ENCODE assay signal across 8 cellular contexts in the genomic region with DNA sequence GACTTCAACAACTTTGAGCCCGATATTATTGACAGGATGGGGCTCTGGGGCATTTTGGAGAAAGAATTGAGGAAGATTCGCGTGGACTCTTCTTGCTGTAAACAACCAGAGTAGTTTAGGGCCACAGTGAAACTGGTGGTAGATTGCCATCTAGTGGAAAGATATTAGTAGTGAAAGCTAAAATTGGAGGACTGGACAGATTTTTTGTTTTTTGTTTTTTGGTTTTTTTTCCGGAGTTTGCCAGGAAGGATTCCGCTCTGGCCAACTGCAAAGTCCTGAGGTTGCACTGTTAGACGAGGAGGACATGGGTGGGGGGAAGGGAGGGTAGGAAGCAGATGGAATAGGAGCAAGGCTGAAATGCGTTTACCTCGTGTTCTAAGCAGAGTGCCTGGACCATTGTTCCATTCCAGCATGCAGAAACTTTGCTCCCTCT. TPM values are rescaled to one million over a fixed set of nuclear protein-coding genes. Genes with fewer than 3 reads are reported as not detected.
DNase-seq lines count a peak whose midpoint lies in the region; ATAC-seq lines count a peak whose summit lies in the region.

No MANE protein-coding gene starts in this region.

- H3K27ac ChIP-seq in HUES64 (ENCODE audit: low read depth, low read length): no peak overlapping the region
- H3K27ac ChIP-seq in mesendoderm (ENCODE audit: low read depth, low read length): no peak overlapping the region

- H3K4me2 ChIP-seq in mesendoderm (ENCODE audit: low read length): no peak overlapping the region

- H3K4ac ChIP-seq in mesendoderm (ENCODE audit: low read depth, low read length): no peak overlapping the region

- H3K79me1 ChIP-seq in mesendoderm (ENCODE audit: low read length): no peaks in the 10 kb centered on the region

- no peak overlapping the region for H3K23ac ChIP-seq in mesendoderm (ENCODE audit: low read length)

- no peak overlapping the region for H2AK5ac ChIP-seq in mesendoderm (ENCODE audit: low read length)

- WGBS in HUES64: 36% methylated on average over 8 of the region's 8 CpGs
- no CpG with 5 or more reads among the region's 8 CpGs for WGBS in mesendoderm (ENCODE audit: extremely low coverage, insufficient coverage, low lambda C conversion rate)

- no peak for DNase-seq in activated CD4-positive, CD25-positive, alpha-beta regulatory T cell (lab: John Stamatoyannopoulos, UW)
- DNase-seq in SK-MEL-5 (ENCODE audit: low read depth, low spot score): peak; percentile 81
- peak; percentile 62 for DNase-seq in mesendoderm
- DNase-seq in NK-92 treated with Interleukin-12 subunit alpha and Interleukin-12 subunit beta, amount 100 ng/mL, for 24 hours (lab: John Stamatoyannopoulos, UW): no peak

- no peak overlapping the region for H3K18ac ChIP-seq in mesendoderm (ENCODE audit: low read length)

- in situ Hi-C loops in SK-MEL-5 (cut with HindIII; ENCODE audit: low pct_unique_long_range_greater_than_20kb, low sequenced_read_pairs): no loop called here

- H3K79me2 ChIP-seq in mesendoderm (ENCODE audit: control insufficient read depth, insufficient read depth, low read length): no peaks in the 10 kb centered on the region

- H3K9ac ChIP-seq in HUES64 (ENCODE audit: low read depth, low read length): peak overlapping the region; percentile 27; the same call in 1 of the 2 replicates
- peak overlapping the region; percentile 30 for H3K9ac ChIP-seq in endocrine pancreas (ENCODE audit: control insufficient read depth, insufficient read depth, low read length)
- H3K9ac ChIP-seq in mesendoderm (ENCODE audit: low read length): peak overlapping the region; percentile 41

- peak overlapping the region; percentile 59 for H3K56ac ChIP-seq in mesendoderm (ENCODE audit: low read length)

- H3K36me3 ChIP-seq in HUES64 (ENCODE audit: insufficient read depth, low read length) (no peaks in the 10 kb centered on the region), endocrine pancreas (ENCODE audit: control insufficient read depth, insufficient read depth, low read length) (no peaks in the 10 kb centered on the region), mesendoderm (ENCODE audit: control insufficient read depth, insufficient read depth, low read length) (no peaks in the 10 kb centered on the region)

- H3K9me3 ChIP-seq in HUES64 (ENCODE audit: insufficient read depth, low read depth, low read length) (no peaks in the 10 kb centered on the region), endocrine pancreas (ENCODE audit: control insufficient read depth, low read length) (no peaks in the 10 kb centered on the region)

- H3K27me3 ChIP-seq in HUES64 (ENCODE audit: insufficient read depth, low read length) (no peaks in the 10 kb centered on the region), endocrine pancreas (ENCODE audit: control insufficient read depth, insufficient read depth, low read length) (no peaks in the 10 kb centered on the region), mesendoderm (ENCODE audit: insufficient read depth, low read length, poor library complexity) (no peaks in the 10 kb centered on the region)

- peak overlapping the region; percentile 41 for H4K5ac ChIP-seq in mesendoderm (ENCODE audit: low read length)

- no peak overlapping the region for H2BK15ac ChIP-seq in mesendoderm (replicated peaks; ENCODE audit: low read depth)

- H3K4me1 ChIP-seq in HUES64 (ENCODE audit: insufficient read depth, low read length) (peaks cover 24% of the 10 kb centered on the region), endocrine pancreas (ENCODE audit: control insufficient read depth, insufficient read depth, low read length) (no peaks in the 10 kb centered on the region), mesendoderm (ENCODE audit: control insufficient read depth, low read depth, low read length) (no peaks in the 10 kb centered on the region)

- H2BK120ac ChIP-seq in mesendoderm (ENCODE audit: low read depth, low read length): no peak overlapping the region

- H3K4me3 ChIP-seq in HUES64 (ENCODE audit: low read length) (no peak overlapping the region), endocrine pancreas (ENCODE audit: control insufficient read depth, insufficient read depth, low read length) (peak overlapping the region; percentile 43), mesendoderm (ENCODE audit: low read length) (no peak overlapping the region)

- H4K8ac ChIP-seq in mesendoderm (ENCODE audit: low read depth, low read length): no peak overlapping the region

- peak; percentile 67 to 68 for ATAC-seq in activated CD4-positive, CD25-positive, alpha-beta regulatory T cell treated with anti-CD3 and anti-CD28 coated beads, Interleukin-2, amount 50 U/mL, for 24 hours
- peak; percentile 77 for ATAC-seq in GM21390 (IDR thresholded peaks at IDR 0.05; ENCODE audit: unreplicated experiment)

- H2BK5ac ChIP-seq in mesendoderm (ENCODE audit: low read length): no peak overlapping the region

RNA-seq across cellular contexts. Expression of a gene that starts 11.7 kb away (rescaled TPM):
- polyA plus RNA-seq in HUES64 (2013, experiment 1 of 2): not detected
- polyA plus RNA-seq in HUES64 (2013, experiment 2 of 2): not detected
- not detected in 2 replicates for total RNA-seq in SK-MEL-5 (2014; rRNA removed; shearing (Covaris generic))
- not detected in 2 replicates for polyA plus RNA-seq in SK-MEL-5 (2015; cell fraction: cytosol; rRNA removed)
- polyA plus RNA-seq in SK-MEL-5 (2015; cell fraction: nucleus; rRNA removed): not detected in 2 replicates
- 0.04 TPM for polyA plus RNA-seq in mesendoderm (2013, experiment 1 of 2)
- polyA plus RNA-seq in mesendoderm (2013, experiment 2 of 2): not detected

RNA-seq across cellular contexts. Expression of a gene that starts 36.6 kb away (rescaled TPM):
- 15.9 TPM for polyA plus RNA-seq in HUES64 (2013, experiment 1 of 2)
- polyA plus RNA-seq in HUES64 (2013, experiment 2 of 2): 12.2 TPM
- total RNA-seq in SK-MEL-5 (2014; rRNA removed; shearing (Covaris generic)): not detected in 2 replicates
- polyA plus RNA-seq in SK-MEL-5 (2015; cell fraction: cytosol; rRNA removed): not detected in 2 replicates
- polyA plus RNA-seq in SK-MEL-5 (2015; cell fraction: nucleus; rRNA removed): not detected in 2 replicates
- 19.8 TPM for polyA plus RNA-seq in mesendoderm (2013, experiment 1 of 2)
- polyA plus RNA-seq in mesendoderm (2013, experiment 2 of 2): 20.1 TPM

Comparison
In these comparisons a context has a peak if more than half of its experiments do, and no peak if none do; other contexts are left out.
1. DNase-seq: peak in SK-MEL-5 (single experiment) and mesendoderm (single experiment); none in activated CD4-positive, CD25-positive, alpha-beta regulatory T cell (0 of 4) and NK-92 treated with Interleukin-12 subunit alpha and Interleukin-12 subunit beta, amount 100 ng/mL, for 24 hours (single experiment).
2. Peak in every context shown above with its lines, with median percentiles within 50 percentile points of each other: H3K9ac ChIP-seq.